23 cellular contexts compared by ENCODE assay signal in genomic region chr17:74798239-74798707, GRCh38. TPM values are rescaled to one million over a fixed set of nuclear protein-coding genes. Genes with fewer than 3 reads are reported as not detected.
DNase-seq lines count a peak whose midpoint lies in the region; ATAC-seq, FAIRE-seq and TF ChIP-seq lines count a peak whose summit lies in the region.
"Had no signal": no experiment of that assay in that cellular context is flagged by ENCODE, and none has a peak within 500 bp of the region (broad histone marks: within the 10 kb centered on the region; RNA-seq: fewer than 3 reads in every experiment).

No MANE protein-coding gene starts in this region.

- H3K27me3 Mint-ChIP-seq in HFFc6 (ENCODE audit: insufficient read depth): peaks cover 2% of the 10 kb centered on the region; the same call in 1 of the 2 replicates
- H3K27me3 Mint-ChIP-seq in astrocyte (ENCODE audit: low read depth, unreplicated experiment): no peaks in the 10 kb centered on the region
- H3K27me3 Mint-ChIP-seq: activated CD4-positive, alpha-beta T cell treated with anti-CD3 and anti-CD28 coated beads for 36 hours; central memory CD8-positive, alpha-beta T cell; natural killer cell treated with Interleukin-12 subunit alpha and Interleukin-12 subunit beta and Interleukin-15 and Interleukin-18, amount 100 ng/mL, for 72 hours; progenitor cell of endocrine pancreas had no signal

- H3K79me2 ChIP-seq in astrocyte (ENCODE audit: insufficient read depth, low read length): no peaks in the 10 kb centered on the region

- H3K36me3 ChIP-seq in BLaER1 (peaks cover 80% of the 10 kb centered on the region), astrocyte (ENCODE audit: insufficient read depth, low read length) (peaks cover 18% of the 10 kb centered on the region), MG63 (peaks cover 14% of the 10 kb centered on the region)

- H3K27ac ChIP-seq in BLaER1 (no peak overlapping the region), astrocyte (ENCODE audit: low read depth, low read length) (peak overlapping the region; percentile 0)
- H3K27ac ChIP-seq: adrenal gland, PC-9, spleen, suprapubic skin had no signal

- H3K27ac Mint-ChIP-seq in HFFc6 (peak overlapping the region; percentile 94), astrocyte (ENCODE audit: unreplicated experiment) (peak overlapping the region; percentile 48)
- H3K27ac Mint-ChIP-seq: activated CD4-positive, alpha-beta T cell treated with anti-CD3 and anti-CD28 coated beads for 36 hours; endodermal cell; natural killer cell treated with Interleukin-12 subunit alpha and Interleukin-12 subunit beta and Interleukin-15 and Interleukin-18, amount 100 ng/mL, for 72 hours had no signal

- H2AFZ ChIP-seq in astrocyte (ENCODE audit: low read depth, low read length): no peak overlapping the region
- H2AFZ ChIP-seq: PC-9 had no signal

- H3K4me3 Mint-ChIP-seq in HFFc6 (peak overlapping the region; percentile 58), astrocyte (ENCODE audit: unreplicated experiment) (no peak overlapping the region)
- H3K4me3 Mint-ChIP-seq: activated CD4-positive, alpha-beta T cell treated with anti-CD3 and anti-CD28 coated beads for 36 hours; central memory CD8-positive, alpha-beta T cell; endodermal cell; natural killer cell treated with Interleukin-12 subunit alpha and Interleukin-12 subunit beta and Interleukin-15 and Interleukin-18, amount 100 ng/mL, for 72 hours had no signal

- H4K20me1 ChIP-seq in BLaER1 (peaks cover 10% of the 10 kb centered on the region; the same call in 1 of the 2 replicates), astrocyte (ENCODE audit: insufficient read depth, low read length) (peaks cover 33% of the 10 kb centered on the region)

- no peak overlapping the region for H3K9ac ChIP-seq in BLaER1
- H3K9ac ChIP-seq in astrocyte (ENCODE audit: low read length): no peak overlapping the region

- H3K27me3 ChIP-seq in BLaER1 (no peaks in the 10 kb centered on the region), astrocyte (ENCODE audit: insufficient read depth, low read length) (no peaks in the 10 kb centered on the region), MG63 (no peaks in the 10 kb centered on the region)
- H3K27me3 ChIP-seq: adrenal gland, spleen, suprapubic skin had no signal

- H3K4me3 ChIP-seq in BLaER1 (no peak overlapping the region), astrocyte (ENCODE audit: insufficient read depth, low read depth, low read length) (no peak overlapping the region), MG63 (no peak overlapping the region)
- H3K4me3 ChIP-seq: adrenal gland, PC-9, spleen, suprapubic skin had no signal

- H3K4me1 ChIP-seq in BLaER1 (peaks cover 14% of the 10 kb centered on the region), astrocyte (ENCODE audit: insufficient read depth, low read length) (peaks cover 15% of the 10 kb centered on the region)
- H3K4me1 ChIP-seq: spleen, suprapubic skin had no signal

- H3K9me3 Mint-ChIP-seq in HFFc6 (no peaks in the 10 kb centered on the region), astrocyte (ENCODE audit: unreplicated experiment) (no peaks in the 10 kb centered on the region)
- H3K9me3 Mint-ChIP-seq: central memory CD8-positive, alpha-beta T cell; endodermal cell; natural killer cell treated with Interleukin-12 subunit alpha and Interleukin-12 subunit beta and Interleukin-15 and Interleukin-18, amount 100 ng/mL, for 72 hours had no signal

- H3K9me3 ChIP-seq in BLaER1: no peaks in the 10 kb centered on the region
- H3K9me3 ChIP-seq in astrocyte (ENCODE audit: insufficient read depth, low read depth, low read length): no peaks in the 10 kb centered on the region
- no peaks in the 10 kb centered on the region for H3K9me3 ChIP-seq in MG63
- H3K9me3 ChIP-seq: adrenal gland, spleen, suprapubic skin had no signal

- H3K4me2 ChIP-seq in BLaER1: peak overlapping the region; percentile 30; the same call in 1 of the 2 replicates
- peak overlapping the region; percentile 57 for H3K4me2 ChIP-seq in astrocyte (ENCODE audit: low read length)
- H3K4me2 ChIP-seq: PC-9 had no signal

- peak; percentile 57 for DNase-seq in HFFc6
- DNase-seq in astrocyte (ENCODE audit: low read depth): no peak
- DNase-seq in kidney tubule cell (ENCODE audit: low spot score): peak; percentile 83
- DNase-seq in MG63: no peak
- DNase-seq in stimulated activated naive CD4-positive, alpha-beta T cell treated with Interleukin-2 at 50 U/mL for 16 hours (lab: John Stamatoyannopoulos, UW): no peak
- DNase-seq: activated CD4-positive, alpha-beta T cell treated with anti-CD3 and anti-CD28 coated beads for 36 hours; endodermal cell; Kasumi-1; mesendoderm; NCI-H526; PC-9; spleen; T-helper 9 cell had no signal

- TF ChIP-seq CTCF in HFFc6 (IDR thresholded peaks at IDR 0.05) (no peak), astrocyte (IDR thresholded peaks at IDR 0.05; ENCODE audit: insufficient read depth, low read depth, low read length) (no peak)

- no peak for ATAC-seq in HG03442 (IDR thresholded peaks at IDR 0.05; ENCODE audit: unreplicated experiment)
- no peak for ATAC-seq in GM18873 (IDR thresholded peaks at IDR 0.05; ENCODE audit: low FRiP score, unreplicated experiment)
- ATAC-seq: activated CD4-positive, alpha-beta T cell treated with anti-CD3 and anti-CD28 coated beads for 36 hours; natural killer cell treated with Interleukin-12 subunit alpha and Interleukin-12 subunit beta and Interleukin-15 and Interleukin-18, amount 100 ng/mL, for 72 hours had no signal

- peaks cover 34% of the 10 kb centered on the region for H3K4me1 Mint-ChIP-seq in HFFc6 (ENCODE audit: low read depth)
- peaks cover 13% of the 10 kb centered on the region for H3K4me1 Mint-ChIP-seq in astrocyte (ENCODE audit: low read depth, unreplicated experiment)
- H3K4me1 Mint-ChIP-seq: activated CD4-positive, alpha-beta T cell treated with anti-CD3 and anti-CD28 coated beads for 36 hours; central memory CD8-positive, alpha-beta T cell had no signal

- no peak for FAIRE-seq in astrocyte (lab: Jason Lieb, UNC)
- FAIRE-seq: D721Med, H1 had no signal

- peaks cover 6% of the 10 kb centered on the region; the same call in 1 of the 2 replicates for H3K36me3 Mint-ChIP-seq in HFFc6 (ENCODE audit: low read depth)
- peaks cover 34% of the 10 kb centered on the region for H3K36me3 Mint-ChIP-seq in astrocyte (ENCODE audit: low read depth, unreplicated experiment)
- H3K36me3 Mint-ChIP-seq: natural killer cell treated with Interleukin-12 subunit alpha and Interleukin-12 subunit beta and Interleukin-15 and Interleukin-18, amount 100 ng/mL, for 72 hours had no signal

RNA-seq across cellular contexts. Expression of gene NAT9, which starts 22.1 kb away (rescaled TPM):
- total RNA-seq in HFFc6 (2021; fragmentation: NEBNext Ultra II Directional; extraction: Animal tissue kit (Norgen Biotek cat#: 25700)): 10 to 100 TPM; 40.9 to 50.7 (median 46.6) TPM
- 58.4 and 61.8 TPM in 2 replicates for total RNA-seq in astrocyte
- 46.8 and 51.6 TPM in 2 replicates for total RNA-seq in MG63 (2014; rRNA removed; shearing (Covaris generic); ENCODE audit: low replicate concordance)

RNA-seq across cellular contexts. Expression of gene NHERF1, which starts 49.8 kb away (rescaled TPM):
- 10 to 100 TPM; 15.7 to 18.9 (median 17.5) TPM for total RNA-seq in HFFc6 (2021; fragmentation: NEBNext Ultra II Directional; extraction: Animal tissue kit (Norgen Biotek cat#: 25700))
- 27.9 and 36.3 TPM in 2 replicates for total RNA-seq in astrocyte
- 110 and 150 TPM in 2 replicates for total RNA-seq in MG63 (2014; rRNA removed; shearing (Covaris generic); ENCODE audit: low replicate concordance)

Comparison
In these comparisons a context has a peak if more than half of its experiments do, and no peak if none do; other contexts are left out.
1. DNase-seq: peak in HFFc6 (single experiment) and kidney tubule cell (single experiment); none in astrocyte (single experiment), MG63 (single experiment) and stimulated activated naive CD4-positive, alpha-beta T cell treated with Interleukin-2 at 50 U/mL for 16 hours (single experiment).